ENCODE assay signal across 2 cellular contexts in the genomic region with DNA sequence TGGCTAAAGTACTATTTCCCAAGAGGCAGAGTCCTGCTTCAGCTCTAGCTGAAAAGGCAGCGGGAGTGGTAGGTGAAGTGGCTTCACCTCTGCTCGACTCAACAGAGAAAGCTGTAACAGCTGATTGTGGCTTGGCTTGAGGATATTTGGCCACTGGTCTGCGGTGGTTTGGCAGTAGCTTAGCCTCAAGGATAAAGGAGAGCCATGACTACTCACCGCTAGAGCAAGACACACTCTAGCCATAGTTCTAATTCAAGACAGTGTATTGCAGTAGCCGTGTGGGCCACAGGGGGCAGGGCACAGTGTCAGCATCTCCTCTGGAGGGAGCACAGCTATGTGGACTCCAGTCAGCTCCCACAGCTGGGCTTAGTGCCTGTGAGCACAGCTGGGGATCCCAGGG.
TF ChIP-seq lines count a peak whose summit lies in the region.

No MANE protein-coding gene starts in this region.

TF ChIP-seq in GM12878, 131 proteins besides CTCF, POLR2A, EP300 and RAD21:
- TF ChIP-seq EGR1 (IDR thresholded peaks at IDR 0.05; ENCODE audit: borderline replicate concordance in 1 of 2, low read depth in 2 of 2, low read length in 2 of 2) = no peak
- TF ChIP-seq, protein P1, sequence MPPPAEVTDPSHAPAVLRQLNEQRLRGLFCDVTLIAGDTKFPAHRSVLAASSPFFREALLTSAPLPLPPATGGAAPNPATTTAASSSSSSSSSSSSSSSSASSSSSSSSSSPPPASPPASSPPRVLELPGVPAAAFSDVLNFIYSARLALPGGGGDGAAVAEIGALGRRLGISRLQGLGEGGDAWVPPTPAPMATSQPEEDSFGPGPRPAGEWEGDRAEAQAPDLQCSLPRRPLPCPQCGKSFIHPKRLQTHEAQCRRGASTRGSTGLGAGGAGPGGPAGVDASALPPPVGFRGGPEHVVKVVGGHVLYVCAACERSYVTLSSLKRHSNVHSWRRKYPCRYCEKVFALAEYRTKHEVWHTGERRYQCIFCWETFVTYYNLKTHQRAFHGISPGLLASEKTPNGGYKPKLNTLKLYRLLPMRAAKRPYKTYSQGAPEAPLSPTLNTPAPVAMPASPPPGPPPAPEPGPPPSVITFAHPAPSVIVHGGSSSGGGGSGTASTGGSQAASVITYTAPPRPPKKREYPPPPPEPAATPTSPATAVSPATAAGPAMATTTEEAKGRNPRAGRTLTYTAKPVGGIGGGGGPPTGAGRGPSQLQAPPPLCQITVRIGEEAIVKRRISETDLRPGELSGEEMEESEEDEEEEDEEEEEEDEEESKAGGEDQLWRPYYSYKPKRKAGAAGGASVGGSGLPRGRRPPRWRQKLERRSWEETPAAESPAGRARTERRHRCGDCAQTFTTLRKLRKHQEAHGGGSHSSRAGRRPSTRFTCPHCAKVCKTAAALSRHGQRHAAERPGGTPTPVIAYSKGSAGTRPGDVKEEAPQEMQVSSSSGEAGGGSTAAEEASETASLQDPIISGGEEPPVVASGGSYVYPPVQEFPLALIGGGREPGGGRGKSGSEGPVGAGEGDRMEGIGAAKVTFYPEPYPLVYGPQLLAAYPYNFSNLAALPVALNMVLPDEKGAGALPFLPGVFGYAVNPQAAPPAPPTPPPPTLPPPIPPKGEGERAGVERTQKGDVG (CRISPR knock-in tag; IDR thresholded peaks at IDR 0.05) = no peak
- no peak for TF ChIP-seq CBX3 (IDR thresholded peaks at IDR 0.05; ENCODE audit: borderline replicate concordance, low read depth)
- no peak for TF ChIP-seq BRCA1 (IDR thresholded peaks at IDR 0.05; ENCODE audit: low read depth, low read length)
- TF ChIP-seq, protein P2, sequence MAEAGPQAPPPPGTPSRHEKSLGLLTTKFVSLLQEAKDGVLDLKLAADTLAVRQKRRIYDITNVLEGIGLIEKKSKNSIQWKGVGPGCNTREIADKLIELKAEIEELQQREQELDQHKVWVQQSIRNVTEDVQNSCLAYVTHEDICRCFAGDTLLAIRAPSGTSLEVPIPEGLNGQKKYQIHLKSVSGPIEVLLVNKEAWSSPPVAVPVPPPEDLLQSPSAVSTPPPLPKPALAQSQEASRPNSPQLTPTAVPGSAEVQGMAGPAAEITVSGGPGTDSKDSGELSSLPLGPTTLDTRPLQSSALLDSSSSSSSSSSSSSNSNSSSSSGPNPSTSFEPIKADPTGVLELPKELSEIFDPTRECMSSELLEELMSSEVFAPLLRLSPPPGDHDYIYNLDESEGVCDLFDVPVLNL (IDR thresholded peaks at IDR 0.05; ENCODE audit: low read depth, low read length) = no peak
- TF ChIP-seq BHLHE40 (IDR thresholded peaks at IDR 0.05; ENCODE audit: borderline replicate concordance in 1 of 2, low read depth in 2 of 2, low read length in 1 of 2) = no peak
- TF ChIP-seq, protein P3, sequence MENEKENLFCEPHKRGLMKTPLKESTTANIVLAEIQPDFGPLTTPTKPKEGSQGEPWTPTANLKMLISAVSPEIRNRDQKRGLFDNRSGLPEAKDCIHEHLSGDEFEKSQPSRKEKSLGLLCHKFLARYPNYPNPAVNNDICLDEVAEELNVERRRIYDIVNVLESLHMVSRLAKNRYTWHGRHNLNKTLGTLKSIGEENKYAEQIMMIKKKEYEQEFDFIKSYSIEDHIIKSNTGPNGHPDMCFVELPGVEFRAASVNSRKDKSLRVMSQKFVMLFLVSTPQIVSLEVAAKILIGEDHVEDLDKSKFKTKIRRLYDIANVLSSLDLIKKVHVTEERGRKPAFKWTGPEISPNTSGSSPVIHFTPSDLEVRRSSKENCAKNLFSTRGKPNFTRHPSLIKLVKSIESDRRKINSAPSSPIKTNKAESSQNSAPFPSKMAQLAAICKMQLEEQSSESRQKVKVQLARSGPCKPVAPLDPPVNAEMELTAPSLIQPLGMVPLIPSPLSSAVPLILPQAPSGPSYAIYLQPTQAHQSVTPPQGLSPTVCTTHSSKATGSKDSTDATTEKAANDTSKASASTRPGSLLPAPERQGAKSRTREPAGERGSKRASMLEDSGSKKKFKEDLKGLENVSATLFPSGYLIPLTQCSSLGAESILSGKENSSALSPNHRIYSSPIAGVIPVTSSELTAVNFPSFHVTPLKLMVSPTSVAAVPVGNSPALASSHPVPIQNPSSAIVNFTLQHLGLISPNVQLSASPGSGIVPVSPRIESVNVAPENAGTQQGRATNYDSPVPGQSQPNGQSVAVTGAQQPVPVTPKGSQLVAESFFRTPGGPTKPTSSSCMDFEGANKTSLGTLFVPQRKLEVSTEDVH (IDR thresholded peaks at IDR 0.05; ENCODE audit: low read depth, partially characterized antibody) = no peak
- TF ChIP-seq CBX5 (IDR thresholded peaks at IDR 0.05; ENCODE audit: low read depth) = no peak
- no peak for TF ChIP-seq KDM1A (IDR thresholded peaks at IDR 0.05; ENCODE audit: borderline replicate concordance)
- TF ChIP-seq WRNIP1 (IDR thresholded peaks at IDR 0.05; ENCODE audit: borderline replicate concordance, low read depth, low read length) = no peak
- TF ChIP-seq, protein P4, sequence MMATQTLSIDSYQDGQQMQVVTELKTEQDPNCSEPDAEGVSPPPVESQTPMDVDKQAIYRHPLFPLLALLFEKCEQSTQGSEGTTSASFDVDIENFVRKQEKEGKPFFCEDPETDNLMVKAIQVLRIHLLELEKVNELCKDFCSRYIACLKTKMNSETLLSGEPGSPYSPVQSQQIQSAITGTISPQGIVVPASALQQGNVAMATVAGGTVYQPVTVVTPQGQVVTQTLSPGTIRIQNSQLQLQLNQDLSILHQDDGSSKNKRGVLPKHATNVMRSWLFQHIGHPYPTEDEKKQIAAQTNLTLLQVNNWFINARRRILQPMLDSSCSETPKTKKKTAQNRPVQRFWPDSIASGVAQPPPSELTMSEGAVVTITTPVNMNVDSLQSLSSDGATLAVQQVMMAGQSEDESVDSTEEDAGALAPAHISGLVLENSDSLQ (IDR thresholded peaks at IDR 0.05) = no peak
TF ChIP-seq in GM12878: peak in this region for 0.

TF ChIP-seq in HepG2, 621 proteins besides CTCF, POLR2A, EP300 and RAD21:
- TF ChIP-seq SIX1 (CRISPR knock-in tag; IDR thresholded peaks at IDR 0.05; ENCODE audit: borderline replicate concordance) (no peak), ZNF263 (CRISPR knock-in tag; IDR thresholded peaks at IDR 0.05) (peak; percentile 94), XRCC5 (optimal IDR thresholded peaks at IDR 0.05; ENCODE audit: low read length) (peak; percentile 39)
